10 cellular contexts compared by ENCODE assay signal in the genomic region with DNA sequence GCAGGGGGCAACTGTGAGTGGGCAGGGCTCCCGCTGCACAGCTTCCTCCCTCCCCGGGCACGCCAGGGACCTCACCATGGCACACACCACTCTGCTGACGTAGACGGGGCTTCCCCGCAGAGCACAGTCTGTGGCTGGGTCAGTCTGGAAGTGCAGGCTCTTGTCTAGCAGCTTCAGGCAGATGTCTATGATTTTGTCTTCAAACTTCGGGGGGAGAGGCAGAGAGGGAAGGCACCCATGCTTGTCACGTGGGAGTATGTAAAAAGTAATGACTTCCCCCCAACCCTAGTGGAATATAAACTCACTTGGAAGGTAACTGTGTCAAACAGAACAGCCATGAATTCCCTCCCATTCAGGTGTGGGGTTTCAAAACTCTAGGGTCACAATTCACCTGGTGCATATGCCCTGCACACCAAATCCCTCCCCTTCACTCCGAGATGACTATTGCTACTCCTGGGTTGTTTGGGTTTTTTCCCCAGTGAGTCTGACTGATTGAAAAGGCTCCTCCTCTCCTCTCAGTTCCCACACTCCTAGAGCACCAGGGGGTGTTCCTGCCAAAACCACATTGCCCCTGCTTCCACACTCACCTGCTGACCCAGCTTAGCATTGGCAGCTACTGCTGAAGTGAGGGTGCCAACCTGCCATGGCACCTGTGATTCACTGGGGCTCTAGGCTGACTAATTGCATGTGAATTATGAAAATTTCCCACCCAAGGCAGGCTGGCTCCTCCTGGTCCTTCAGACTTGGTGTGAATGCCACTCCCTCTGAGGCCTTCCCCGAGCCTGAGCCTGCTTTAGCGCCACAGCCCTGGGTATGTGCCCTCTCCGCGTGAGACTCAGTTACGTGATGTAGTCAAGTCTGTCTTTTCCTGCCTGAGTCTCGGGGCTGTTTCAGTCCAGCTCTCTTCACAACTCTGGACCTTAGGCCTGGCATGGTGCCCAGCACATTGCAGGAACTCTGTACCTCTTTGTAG. TPM values are rescaled to one million over a fixed set of nuclear protein-coding genes. Genes with fewer than 3 reads are reported as not detected.
DNase-seq lines count a peak whose midpoint lies in the region; ATAC-seq lines count a peak whose summit lies in the region.
"Had no signal": no experiment of that assay in that cellular context is flagged by ENCODE, and none has a peak within 500 bp of the region (broad histone marks: within the 10 kb centered on the region; RNA-seq: fewer than 3 reads in every experiment).

No MANE protein-coding gene starts in this region.

- no peak overlapping the region for H3K4me3 ChIP-seq in adipocyte (ENCODE audit: low read length)

- H3K27me3 ChIP-seq in adipocyte (replicated peaks; ENCODE audit: control insufficient read depth, insufficient read depth, low read length) = peaks cover 46% of the 10 kb centered on the region

- DNase-seq in activated T-cell treated with anti-CD3 and anti-CD28 coated beads for 48 hours (ENCODE audit: low read depth) = peak; percentile 20
- no peak for DNase-seq in activated T-cell treated with anti-CD3 and anti-CD28 coated beads for 4 hours
- DNase-seq in adipocyte (ENCODE audit: low read depth) = peak; percentile 7
- peak; percentile 13 for DNase-seq in myocyte (ENCODE audit: low read depth)
- no peak for DNase-seq in NCI-H1092 treated with DMSO at 0.1 percent for 48 hours (lab: John Stamatoyannopoulos, UW)
- DNase-seq in NCI-H526 treated with DMSO at 0.1 percent for 48 hours (lab: John Stamatoyannopoulos, UW) = no peak
- no peak for DNase-seq in superior temporal gyrus (ENCODE audit: extremely low spot score)

- no peaks in the 10 kb centered on the region for H3K4me1 ChIP-seq in adipocyte (ENCODE audit: control insufficient read depth, insufficient read depth, low read length)

- no peak overlapping the region for H3K9ac ChIP-seq in adipocyte (ENCODE audit: low read length)

- no peaks in the 10 kb centered on the region for H3K9me3 ChIP-seq in adipocyte (ENCODE audit: control insufficient read depth, low read length)

- no peaks in the 10 kb centered on the region for H3K36me3 ChIP-seq in adipocyte (ENCODE audit: control insufficient read depth, insufficient read depth, low read length, severe bottlenecking)

- ATAC-seq in HG03175 (IDR thresholded peaks at IDR 0.05; ENCODE audit: unreplicated experiment) = peak; percentile 39

RNA-seq across cellular contexts. Expression of gene TGM5, which starts 13.0 kb away (rescaled TPM):
- 0.21 TPM in 1 of 2 replicates, not detected in the other for total RNA-seq in myocyte
- not detected for polyA plus RNA-seq in myocyte (2012)
- polyA plus RNA-seq: BJ had no signal

RNA-seq across cellular contexts. Expression of gene EPB42, which starts 32.9 kb away (rescaled TPM):
- not detected in 2 replicates for total RNA-seq in myocyte
- polyA plus RNA-seq in myocyte (2012) = not detected
- polyA plus RNA-seq: BJ, urinary bladder had no signal

RNA-seq across cellular contexts. Expression of gene TGM7, which starts 48.3 kb away (rescaled TPM):
- total RNA-seq in myocyte = not detected in 2 replicates
- polyA plus RNA-seq in myocyte (2012) = not detected
- total RNA-seq: urinary bladder had no signal
- polyA plus RNA-seq: BJ, urinary bladder had no signal

Comparison
In these comparisons a context has a peak if more than half of its experiments do, and no peak if none do; other contexts are left out.
1. DNase-seq: peak in activated T-cell treated with anti-CD3 and anti-CD28 coated beads for 48 hours (single experiment), adipocyte (single experiment) and myocyte (single experiment); none in activated T-cell treated with anti-CD3 and anti-CD28 coated beads for 4 hours (single experiment), NCI-H1092 treated with DMSO at 0.1 percent for 48 hours (single experiment), NCI-H526 treated with DMSO at 0.1 percent for 48 hours (single experiment) and superior temporal gyrus (single experiment).